In the genomic region with DNA sequence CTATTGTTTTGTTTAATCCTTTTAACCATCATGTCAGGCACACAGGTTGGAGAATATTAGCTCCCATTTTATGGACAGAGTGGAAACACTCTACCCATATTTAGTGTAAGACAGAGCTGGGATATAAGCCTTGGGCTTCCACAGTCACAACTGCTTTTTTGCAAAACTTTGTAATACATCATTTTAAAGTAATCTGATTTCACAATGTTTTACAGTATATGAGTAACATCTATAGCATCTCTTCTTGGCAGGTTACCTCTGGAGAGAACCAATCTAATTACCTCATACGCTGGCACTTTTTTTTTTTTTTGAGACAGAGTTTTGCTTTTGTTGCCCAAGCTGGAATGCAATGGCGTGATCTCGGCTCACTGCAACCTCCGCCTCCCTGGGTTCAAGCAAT, we compare ENCODE assay signal across 7 cellular contexts. TPM values are rescaled to one million over a fixed set of nuclear protein-coding genes. Genes with fewer than 3 reads are reported as not detected.
DNase-seq lines count a peak whose midpoint lies in the region; ATAC-seq and TF ChIP-seq lines count a peak whose summit lies in the region.
"Not testable (repeated sequence)": the region's sequence is repeated elsewhere in the genome, so short reads cannot be mapped to it uniquely, and the experiment has no call there.

No MANE protein-coding gene starts in this region.

- peaks cover 21% of the 10 kb centered on the region for H3K79me2 ChIP-seq in GM23248 (ENCODE audit: insufficient read depth)
- not testable (repeated sequence) for H3K79me2 ChIP-seq in mammary epithelial cell (ENCODE audit: insufficient read depth, low read length)

- DNase-seq in AG09309 (ENCODE audit: low read depth) = peak; percentile 52
- DNase-seq in GM23248 = peak; percentile 80
- peak; percentile 32 for DNase-seq in M059J (ENCODE audit: low read depth)
- peak; percentile 53 for DNase-seq in mammary epithelial cell
- peak; percentile 76 for DNase-seq in fibroblast of gingiva (ENCODE audit: low read depth)
- DNase-seq in foreskin keratinocyte = peak; percentile 34 to 73

- CTCF ChIA-PET in mammary epithelial cell (lab: Charles Lee; ENCODE audit: low non-redundant PET) = not testable (repeated sequence)

- not testable (repeated sequence) for H3K4me1 ChIP-seq in GM23248 (ENCODE audit: insufficient read depth); mammary epithelial cell (ENCODE audit: insufficient read depth, low read length); foreskin keratinocyte

- H3K9ac ChIP-seq in GM23248; mammary epithelial cell (ENCODE audit: insufficient read depth, low read length): not testable (repeated sequence)

- H2AFZ ChIP-seq in GM23248; mammary epithelial cell (ENCODE audit: low read depth, low read length): not testable (repeated sequence)

- not testable (repeated sequence) for H3K27me3 ChIP-seq in GM23248 (replicated peaks; ENCODE audit: insufficient read depth); mammary epithelial cell (ENCODE audit: insufficient read depth, low read length); foreskin keratinocyte

- dilution Hi-C loops in mammary epithelial cell (cut with HindIII; ENCODE audit: low sequenced_read_pairs) = not testable (repeated sequence)

- peak overlapping the region; percentile 51 for H3K27ac ChIP-seq in GM23248
- H3K27ac ChIP-seq in mammary epithelial cell (ENCODE audit: insufficient read depth, low read depth, low read length); foreskin keratinocyte: not testable (repeated sequence)

- 0 out of 2 replicates have a peak, but pooled peaks cover 14% of the 10 kb centered on the region for H3F3A ChIP-seq in GM23248 (ENCODE audit: insufficient read depth)

- H3K4me2 ChIP-seq in GM23248 (ENCODE audit: unreplicated experiment); mammary epithelial cell (ENCODE audit: insufficient read depth, low read depth, low read length): not testable (repeated sequence)

- in situ Hi-C loops in GM23248 (cut with MboI); mammary epithelial cell (cut with MboI; ENCODE audit: low sequenced_read_pairs in 2 of 2): not testable (repeated sequence)

- intact Hi-C loops in mammary epithelial cell (cut with micrococcal nuclease) = not testable (repeated sequence)

- not testable (repeated sequence) for H3K9me3 ChIP-seq in GM23248 (ENCODE audit: low read depth); mammary epithelial cell (replicated peaks; ENCODE audit: insufficient read depth, low read length)

- not testable (repeated sequence) for H3K9me2 ChIP-seq in GM23248 (ENCODE audit: insufficient read depth)

- not testable (repeated sequence) for H3K4me3 ChIP-seq in AG09309 (ENCODE audit: control insufficient read depth, low read depth, low read length); GM23248; mammary epithelial cell (replicated peaks in 1 of 3; ENCODE audit: insufficient read depth in 1 of 3, low read depth in 2 of 3, low read length in 3 of 3)

- H4K20me1 ChIP-seq in GM23248 (ENCODE audit: insufficient read depth); mammary epithelial cell (ENCODE audit: insufficient read depth, low read length): not testable (repeated sequence)

- ATAC-seq in SK-N-SH treated with all-trans-retinoic acid at 6 μM for 48 hours = peak; percentile 63
- ATAC-seq in foreskin keratinocyte = peak; percentile 42

- TF ChIP-seq CTCF in AG09309 (IDR thresholded peaks at IDR 0.05; ENCODE audit: control insufficient read depth, insufficient read depth, low read depth, low read length, missing control alignments); mammary epithelial cell (conservative IDR thresholded peaks at IDR 0.05 in 1 of 2, IDR thresholded peaks at IDR 0.05 in 1 of 2; ENCODE audit: extremely low read depth in 1 of 2, insufficient read depth in 1 of 2, low read depth in 1 of 2, low read length in 2 of 2); foreskin keratinocyte (conservative IDR thresholded peaks at IDR 0.05): not testable (repeated sequence)

- peaks cover 18% of the 10 kb centered on the region for H3K36me3 ChIP-seq in GM23248 (ENCODE audit: low read depth)
- not testable (repeated sequence) for H3K36me3 ChIP-seq in mammary epithelial cell (ENCODE audit: insufficient read depth, low read length)

- BruUV-seq in mammary epithelial cell (replicated peaks; lab: Mats Ljungman, UMichigan) = not testable (repeated sequence)

- 50 to 51% methylated on average over 4 of the region's 4 CpGs for WGBS in GM23248 (ENCODE audit: low coverage in 1 of 2, low lambda C conversion rate in 2 of 2, missing lambda C conversion rate in 2 of 2), 2 experiments
- WGBS in mammary epithelial cell (ENCODE audit: low coverage, missing lambda C conversion rate) = 44% methylated on average over 1 of the region's 4 CpGs

RNA-seq across cellular contexts. Expression of gene WAC, which starts 12.1 kb away (rescaled TPM):
- 57.5 and 67.3 TPM in 2 replicates for total RNA-seq in GM23248 (2014; rRNA removed; shearing (Covaris generic))
- 53.3 and 54.3 TPM in 2 replicates for polyA plus RNA-seq in GM23248 (2016; fragmentation: Nextera tagmentation; extraction: Ambion mirVana)
- total RNA-seq in M059J (2014; rRNA removed; shearing (Covaris generic)) = 41.1 TPM in 2 replicates
- total RNA-seq in mammary epithelial cell = 100 to 1,000 TPM in 1 of 2 donors, 10 to 100 TPM in 1; 57.0 to 105 TPM
- 58.6 TPM for polyA plus RNA-seq in mammary epithelial cell
- polyA minus RNA-seq in mammary epithelial cell = 39.1 TPM
- 72.8 and 73.4 TPM in 2 replicates for total RNA-seq in foreskin keratinocyte
- 17.1 and 23.4 TPM in 2 replicates for polyA plus RNA-seq in foreskin keratinocyte
